ENCODE assay signal across 12 cellular contexts in the genomic region with DNA sequence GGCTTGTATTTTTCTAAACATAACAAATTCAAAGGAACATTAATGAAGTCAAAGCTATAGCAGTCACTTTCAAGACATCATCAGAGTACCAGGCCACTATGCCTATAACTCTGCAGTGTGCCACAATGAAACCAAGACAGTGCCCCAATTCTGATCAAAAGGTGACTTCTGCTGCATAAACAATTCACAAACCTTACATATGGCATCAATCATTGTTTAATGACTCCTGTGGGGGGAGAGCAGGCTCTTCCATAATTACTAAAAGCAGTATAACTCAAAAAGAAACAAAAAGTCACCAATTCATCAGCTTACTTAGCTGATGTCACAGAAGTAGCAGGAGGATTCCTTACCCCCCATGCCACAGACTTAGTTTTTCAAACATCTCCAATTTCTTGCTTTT. TPM values are rescaled to one million over a fixed set of nuclear protein-coding genes. Genes with fewer than 3 reads are reported as not detected.
DNase-seq lines count a peak whose midpoint lies in the region; ATAC-seq and TF ChIP-seq lines count a peak whose summit lies in the region.
"Had no signal": no experiment of that assay in that cellular context is flagged by ENCODE, and none has a peak within 500 bp of the region (broad histone marks: within the 10 kb centered on the region; RNA-seq: fewer than 3 reads in every experiment).

No MANE protein-coding gene starts in this region.

- H4K20me1 ChIP-seq in GM23248 (ENCODE audit: insufficient read depth) = peaks cover 18% of the 10 kb centered on the region; the same call in 1 of the 2 replicates

- DNase-seq in cardiac muscle cell (ENCODE audit: low read depth in 1 of 2, low spot score in 1 of 2) (no peak), Right ventricle myocardium superior (no peak), ascending aorta (ENCODE audit: low spot score in 2 of 2) (no peak), upper lobe of left lung (no peak), NCI-H128 (lab: John Stamatoyannopoulos, UW; ENCODE audit: unreplicated experiment) (no peak), GM23248 (no peak)
- no peak for DNase-seq in naive thymus-derived CD4-positive, alpha-beta T cell
- DNase-seq: activated naive CD8-positive, alpha-beta T cell treated with anti-CD3 and anti-CD28 coated beads, Interleukin-2, amount 10 ng/mL, durations not matched to agents 7 days and 5 days; endodermal cell; NCI-H2081 treated with DMSO at 0.1 percent for 48 hours had no signal

- peak overlapping the region; percentile 88 for H3K27ac ChIP-seq in cardiac muscle cell
- peak overlapping the region; percentile 77 to 84 for H3K27ac ChIP-seq in ascending aorta
- H3K27ac ChIP-seq in naive thymus-derived CD4-positive, alpha-beta T cell (ENCODE audit: low read depth, low read length) = peak overlapping the region; percentile 65
- H3K27ac ChIP-seq in upper lobe of left lung = peak overlapping the region in 3 of 4 donors; percentile 55 to 75 (median 62)
- H3K27ac ChIP-seq in GM23248 = no peak overlapping the region

- in situ Hi-C loops in GM23248 (cut with MboI) = no loop called here

- no peaks in the 10 kb centered on the region for H3K9me3 ChIP-seq in cardiac muscle cell (ENCODE audit: low read depth)
- H3K9me3 ChIP-seq in ascending aorta = no peaks in the 10 kb centered on the region
- H3K9me3 ChIP-seq in naive thymus-derived CD4-positive, alpha-beta T cell (ENCODE audit: control insufficient read depth in 2 of 3, low read length in 3 of 3) = peaks cover 0 to 5% (median 0%) of the 10 kb centered on the region in 3 experiments
- H3K9me3 ChIP-seq in upper lobe of left lung = no peaks in the 10 kb centered on the region
- H3K9me3 ChIP-seq in GM23248 (ENCODE audit: low read depth) = no peaks in the 10 kb centered on the region

- no peak overlapping the region for H3K9ac ChIP-seq in GM23248

- H3K9me3 Mint-ChIP-seq in naive thymus-derived CD4-positive, alpha-beta T cell = peaks cover 0 to 11% (median 2%) of the 10 kb centered on the region in 11 donors
- H3K9me3 Mint-ChIP-seq: activated naive CD8-positive, alpha-beta T cell treated with anti-CD3 and anti-CD28 coated beads, Interleukin-2, amount 10 ng/mL, durations not matched to agents 7 days and 5 days had no signal

- CTCF ChIA-PET in naive thymus-derived CD4-positive, alpha-beta T cell (lab: Charles Lee) = interaction anchor here (0.6 to 7.0 kb wide), 13 partner anchors 8 to 249 kb away, joined by 3 to 226 read pairs (median 4); no protein-coding TSS in a partner anchor

- intact Hi-C loops in Right ventricle myocardium superior (cut with DNase I) = no loop called here
- intact Hi-C loops in ascending aorta (cut with DNase I) = loop anchor here (5.0 kb wide), 3 partner anchors 35 to 250 kb away; a partner anchor contains a TSS
- intact Hi-C loops in naive thymus-derived CD4-positive, alpha-beta T cell (cut with micrococcal nuclease) = loop anchor here in 1 of 2 donors (10.0 kb wide), 1 partner anchor 447 kb away; no protein-coding TSS in a partner anchor

- peak overlapping the region in 8 of 10 donors; percentile 10 to 85 (median 73) for H3K4me3 Mint-ChIP-seq in naive thymus-derived CD4-positive, alpha-beta T cell
- H3K4me3 Mint-ChIP-seq: endodermal cell had no signal

- no peaks in the 10 kb centered on the region for H3K27me3 ChIP-seq in cardiac muscle cell
- no peaks in the 10 kb centered on the region for H3K27me3 ChIP-seq in ascending aorta
- H3K27me3 ChIP-seq in naive thymus-derived CD4-positive, alpha-beta T cell (ENCODE audit: control insufficient read depth in 2 of 2, insufficient read depth in 2 of 2, low read length in 2 of 2) = no peaks in the 10 kb centered on the region
- no peaks in the 10 kb centered on the region for H3K27me3 ChIP-seq in upper lobe of left lung
- no peaks in the 10 kb centered on the region for H3K27me3 ChIP-seq in GM23248 (replicated peaks; ENCODE audit: insufficient read depth)

- H3K79me2 ChIP-seq in GM23248 (ENCODE audit: insufficient read depth) = peaks cover 100% of the 10 kb centered on the region

- H3K4me2 ChIP-seq in GM23248 (ENCODE audit: unreplicated experiment) = no peak overlapping the region
- H3K4me2 ChIP-seq: smooth muscle cell had no signal

- H3K36me3 Mint-ChIP-seq in naive thymus-derived CD4-positive, alpha-beta T cell = peaks cover 12 to 37% (median 22%) of the 10 kb centered on the region in 5 donors

- TF ChIP-seq CTCF in cardiac muscle cell (IDR thresholded peaks at IDR 0.05; ENCODE audit: low read depth, low read length) (no peak), ascending aorta (IDR thresholded peaks at IDR 0.05) (no peak), upper lobe of left lung (IDR thresholded peaks at IDR 0.05) (no peak)

- H3K27me3 Mint-ChIP-seq in naive thymus-derived CD4-positive, alpha-beta T cell = no peaks in the 10 kb centered on the region
- H3K27me3 Mint-ChIP-seq: activated naive CD8-positive, alpha-beta T cell treated with anti-CD3 and anti-CD28 coated beads, Interleukin-2, amount 10 ng/mL, durations not matched to agents 7 days and 5 days had no signal

- no peaks in the 10 kb centered on the region for H3K9me2 ChIP-seq in GM23248 (ENCODE audit: insufficient read depth)

- ATAC-seq in Right ventricle myocardium superior (ENCODE audit: poor library complexity) (no peak), upper lobe of left lung (ENCODE audit: low FRiP score in 2 of 2) (no peak), HG03095 (IDR thresholded peaks at IDR 0.05; ENCODE audit: unreplicated experiment) (no peak)
- no peak for ATAC-seq in naive thymus-derived CD4-positive, alpha-beta T cell

- H3K4me1 ChIP-seq in cardiac muscle cell (ENCODE audit: low read depth) (peaks cover 23% of the 10 kb centered on the region), ascending aorta (peaks cover 7 to 32% of the 10 kb centered on the region in 2 donors), upper lobe of left lung (peaks cover 29 to 48% (median 35%) of the 10 kb centered on the region in 4 donors), GM23248 (ENCODE audit: insufficient read depth) (peaks cover 13% of the 10 kb centered on the region; the same call in 1 of the 2 replicates)
- H3K4me1 ChIP-seq in naive thymus-derived CD4-positive, alpha-beta T cell (ENCODE audit: control insufficient read depth in 2 of 2, insufficient read depth in 2 of 2, low read length in 2 of 2) = peaks cover 38 to 43% of the 10 kb centered on the region in 2 donors

- peaks cover 39 to 89% (median 81%) of the 10 kb centered on the region in 7 donors for H3K4me1 Mint-ChIP-seq in naive thymus-derived CD4-positive, alpha-beta T cell

- H3F3A ChIP-seq in GM23248 (ENCODE audit: insufficient read depth) = peaks cover 12% of the 10 kb centered on the region; the same call in 1 of the 2 replicates

- TF ChIP-seq EP300 in upper lobe of left lung (IDR thresholded peaks at IDR 0.05) = no peak

- no peak for TF ChIP-seq POLR2A in upper lobe of left lung (IDR thresholded peaks at IDR 0.05)

- POLR2A ChIA-PET in naive thymus-derived CD4-positive, alpha-beta T cell (lab: Charles Lee) = interaction anchor here (0.8 to 7.8 kb wide), 15 partner anchors 9 to 250 kb away, joined by 3 to 176 read pairs (median 5); a partner anchor contains a TSS

- H3K4me3 ChIP-seq in cardiac muscle cell = no peak overlapping the region
- peak overlapping the region in 1 of 2 donors; percentile 14 for H3K4me3 ChIP-seq in ascending aorta
- H3K4me3 ChIP-seq in naive thymus-derived CD4-positive, alpha-beta T cell (ENCODE audit: low read length) = no peak overlapping the region
- H3K4me3 ChIP-seq in upper lobe of left lung = no peak overlapping the region
- H3K4me3 ChIP-seq in GM23248 = no peak overlapping the region
- H3K4me3 ChIP-seq: smooth muscle cell had no signal

- H3K36me3 ChIP-seq in cardiac muscle cell (no peaks in the 10 kb centered on the region), ascending aorta (no peaks in the 10 kb centered on the region), upper lobe of left lung (no peaks in the 10 kb centered on the region), GM23248 (ENCODE audit: low read depth) (no peaks in the 10 kb centered on the region; the same call in 1 of the 2 replicates)
- H3K36me3 ChIP-seq in naive thymus-derived CD4-positive, alpha-beta T cell (ENCODE audit: control insufficient read depth in 2 of 3, insufficient read depth in 3 of 3, low read length in 3 of 3) = peaks cover 0 to 7% (median 0%) of the 10 kb centered on the region in 3 experiments

- H3K27ac Mint-ChIP-seq in naive thymus-derived CD4-positive, alpha-beta T cell = peak overlapping the region; percentile 83 to 98 (median 93)
- H3K27ac Mint-ChIP-seq: endodermal cell had no signal

- no peak overlapping the region for H2AFZ ChIP-seq in GM23248

RNA-seq across cellular contexts. Expression of a gene that starts 15.5 kb away (rescaled TPM):
- total RNA-seq in cardiac muscle cell = 29.2 and 50.8 TPM in 2 replicates
- 18.1 and 27.4 TPM in 2 replicates for polyA plus RNA-seq in cardiac muscle cell
- total RNA-seq in Right ventricle myocardium superior = 10.4 TPM
- total RNA-seq in ascending aorta = 11.6 TPM
- 100 to 1,000 TPM in 1 of 5 experiments, 10 to 100 TPM in 4; 58.8 to 133 (median 73.6) TPM for total RNA-seq in naive thymus-derived CD4-positive, alpha-beta T cell
- polyA plus RNA-seq in naive thymus-derived CD4-positive, alpha-beta T cell = 10 to 100 TPM; 63.7 to 73.1 TPM
- 100 to 1,000 TPM in 1 of 6 donors, 10 to 100 TPM in 5; 37.7 to 105 (median 57.3) TPM for total RNA-seq in upper lobe of left lung
- 29.2 and 33.9 TPM in 2 replicates for total RNA-seq in GM23248 (2014; rRNA removed; shearing (Covaris generic))
- polyA plus RNA-seq in GM23248 (2016; fragmentation: Nextera tagmentation; extraction: Ambion mirVana) = 19.5 and 19.8 TPM in 2 replicates
